ENCODE assay signal across 27 cellular contexts in the genomic region with DNA sequence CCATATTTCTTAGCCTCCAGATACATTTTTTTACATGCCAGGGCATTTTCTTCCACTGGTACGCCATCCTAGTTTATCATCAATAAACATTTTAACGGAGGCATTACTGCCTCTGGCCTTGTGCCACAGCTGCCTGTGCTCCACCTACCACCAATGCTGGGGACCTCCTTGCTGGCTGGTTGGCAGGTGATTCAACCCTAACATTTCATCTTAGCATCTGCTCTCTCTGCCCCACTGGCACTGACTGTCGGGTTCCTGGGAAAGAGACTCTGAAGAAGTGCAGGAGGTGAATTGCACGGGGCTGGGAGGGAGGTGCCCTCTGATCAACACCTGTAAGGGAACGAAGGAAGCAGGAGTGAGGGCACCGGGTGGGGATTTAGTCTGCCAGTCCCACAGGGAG.
"Had no signal": no experiment of that assay in that cellular context is flagged by ENCODE, and none has a peak within 500 bp of the region (broad histone marks: within the 10 kb centered on the region; RNA-seq: fewer than 3 reads in every experiment).

No MANE protein-coding gene starts in this region.

- H3K27ac ChIP-seq: KMS-11, PC-9, SJSA1 had no signal

- H3K4me2 ChIP-seq: KMS-11, PC-9, SK-N-SH had no signal

- H3K9me2 ChIP-seq: SK-N-SH had no signal

- H3K9ac ChIP-seq: KMS-11, SK-N-SH had no signal

- H3K36me3 ChIP-seq: SJSA1 had no signal

- FAIRE-seq: RCC 7860 had no signal

- H3K4me3 ChIP-seq: PC-9, SJSA1 had no signal

- H2AFZ ChIP-seq: PC-9 had no signal

- H3K9me3 ChIP-seq: SK-N-SH had no signal

- H3K4me1 ChIP-seq: SJSA1 had no signal

- DNase-seq: Karpas-422, MM.1S, MV-4-11, NCI-H1092, NCI-H1105, NCI-H1417 treated with DMSO at 0.1 percent for 48 hours, NCI-H1436 treated with DMSO at 0.1 percent for 48 hours, NCI-H187 treated with DMSO at 0.1 percent for 48 hours, NCI-H2029, NCI-H2081, NCI-H2227 treated with DMSO at 0.1 percent for 48 hours, NCI-H345, NCI-H446, NCI-H510A treated with DMSO at 0.1 percent for 48 hours, NCI-H524 treated with DMSO at 0.1 percent for 48 hours, NCI-H526 treated with DMSO at 0.1 percent for 48 hours, NCI-H774, PC-9, Right ventricle myocardium superior, RPMI8226, SHP77 treated with DMSO at 0.1 percent for 48 hours, SK-N-SH, SW 1271, T-helper 1 cell had no signal
